Comparison of ENCODE assay signal across 30 cellular contexts in genomic region chr14:86088156-86088555, GRCh38.
"Had no signal": no experiment of that assay in that cellular context is flagged by ENCODE, and none has a peak within 500 bp of the region (broad histone marks: within the 10 kb centered on the region; RNA-seq: fewer than 3 reads in every experiment).

No MANE protein-coding gene starts in this region.

- H3K9me3 ChIP-seq: Peyer's patch, SJSA1 had no signal

- H3K27ac Mint-ChIP-seq: activated B cell treated with CpG ODN at 0.5 μM for 24 hours; activated CD4-positive, alpha-beta memory T cell treated with anti-CD3 and anti-CD28 coated beads for 36 hours; activated naive CD4-positive, alpha-beta T cell treated with anti-CD3 and anti-CD28 coated beads for 36 hours; activated naive CD4-positive, alpha-beta T cell treated with anti-CD3 and anti-CD28 coated beads, Interleukin-2, amount 50 U/mL, for 72 hours; activated T-helper 1 cell treated with anti-CD3 and anti-CD28 coated beads, Interleukin-12 subunit alpha, Interleukin-12 subunit beta, Interleukin-2, Interleukin-4 antibody, amounts not matched to agents 30 ng/mL and 10 ng/mL and 1 ng/mL, durations not matched to agents 14 hours and 24 hours and 36 hours; T-cell; T-helper 17 cell had no signal

- H3K4me3 ChIP-seq: Peyer's patch, SJSA1 had no signal

- H3K4me3 Mint-ChIP-seq: activated B cell treated with CpG ODN at 0.5 μM for 24 hours; activated CD4-positive, alpha-beta memory T cell treated with anti-CD3 and anti-CD28 coated beads for 36 hours; activated naive CD4-positive, alpha-beta T cell treated with anti-CD3 and anti-CD28 coated beads for 36 hours; activated T-cell treated with anti-CD3 and anti-CD28 coated beads, Interleukin-2, amount 50 U/mL, for 4 hours; activated T-helper 1 cell treated with anti-CD3 and anti-CD28 coated beads, Interleukin-12 subunit alpha, Interleukin-12 subunit beta, Interleukin-2, Interleukin-4 antibody, amounts not matched to agents 30 ng/mL and 10 ng/mL and 1 ng/mL, durations not matched to agents 14 hours and 24 hours and 36 hours; brain; T-cell; T-helper 17 cell had no signal

- H3K27ac ChIP-seq: Peyer's patch, SJSA1, VCaP had no signal

- H3K36me3 ChIP-seq: Peyer's patch, SJSA1 had no signal

- DNase-seq: activated B cell treated with CpG ODN at 0.5 μM for 24 hours; activated CD4-positive, alpha-beta memory T cell treated with anti-CD3 and anti-CD28 coated beads for 36 hours; activated CD4-positive, alpha-beta T cell treated with anti-CD3 and anti-CD28 coated beads for 4 hours; activated CD4-positive, alpha-beta T cell treated with anti-CD3 and anti-CD28 coated beads, Interleukin-2, amount 50 U/mL, for 1 hour; activated CD4-positive, CD25-positive, alpha-beta regulatory T cell treated with anti-CD3 and anti-CD28 coated beads, Interleukin-2, amount 50 U/mL, for 72 hours; activated CD8-positive, alpha-beta memory T cell treated with anti-CD3 and anti-CD28 coated beads, Interleukin-2, amount 50 U/mL, for 4 hours; activated gamma-delta T cell treated with Interleukin-2 at 50 U/mL for 16 hours; activated naive CD4-positive, alpha-beta T cell treated with anti-CD3 and anti-CD28 coated beads for 36 hours; activated T-cell treated with anti-CD3 and anti-CD28 coated beads for 4 hours; activated T-cell treated with anti-CD3 and anti-CD28 coated beads, Interleukin-2, amount 50 U/mL, for 4 hours; anterior cingulate cortex; central memory CD4-positive, alpha-beta T cell; NCI-H1105; NCI-H1417 treated with DMSO at 0.1 percent for 48 hours; NCI-H187 treated with DMSO at 0.1 percent for 48 hours; NCI-H2081; NCI-H524 treated with DMSO at 0.1 percent for 48 hours; NK-92 treated with Interleukin-12 subunit alpha and Interleukin-12 subunit beta, amount 100 ng/mL, for 24 hours; PC-3; Peyer's patch; RPMI8226; SHP77 treated with DMSO at 0.1 percent for 48 hours; T-cell; T-helper 17 cell had no signal

- H3K4me1 Mint-ChIP-seq: T-helper 17 cell had no signal

- ATAC-seq: activated naive CD4-positive, alpha-beta T cell treated with anti-CD3 and anti-CD28 coated beads, Interleukin-2, amount 50 U/mL, for 72 hours; activated T-cell treated with anti-CD3 and anti-CD28 coated beads, Interleukin-2, amount 50 U/mL, for 4 hours; PC-3; SK-N-SH treated with all-trans-retinoic acid at 6 μM for 48 hours; T-cell; T-helper 17 cell had no signal

- H3K4me1 ChIP-seq: Peyer's patch, SJSA1 had no signal

- H3K27me3 Mint-ChIP-seq: activated B cell treated with CpG ODN at 0.5 μM for 24 hours; activated CD4-positive, alpha-beta memory T cell treated with anti-CD3 and anti-CD28 coated beads for 36 hours; brain; T-cell; T-helper 17 cell had no signal

- H3K36me3 Mint-ChIP-seq: brain had no signal

- H3K9me3 Mint-ChIP-seq: activated CD4-positive, alpha-beta memory T cell treated with anti-CD3 and anti-CD28 coated beads for 36 hours had no signal

- H3K27me3 ChIP-seq: Peyer's patch, SJSA1 had no signal
